In genomic region chr17:44065668-44066203, GRCh38 we compare ENCODE assay signal across 8 cellular contexts. TPM values are rescaled to one million over a fixed set of nuclear protein-coding genes. Genes with fewer than 3 reads are reported as not detected.
DNase-seq lines count a peak whose midpoint lies in the region; ATAC-seq, FAIRE-seq and TF ChIP-seq lines count a peak whose summit lies in the region.

No MANE protein-coding gene starts in this region.

- DNase-seq in BJ (ENCODE audit: low read depth) (no peak), MG63 (no peak), K562 (ENCODE audit: extremely low read depth in 1 of 4, low spot score in 3 of 4) (peak in 1 of 4 experiments; percentile 33), lower leg skin (ENCODE audit: low spot score in 2 of 2) (no peak), tibial artery (no peak)

- H3K27me3 ChIP-seq in BJ (ENCODE audit: control insufficient read depth, insufficient read depth, low read length) = no peaks in the 10 kb centered on the region
- H3K27me3 ChIP-seq in MG63 = no peaks in the 10 kb centered on the region
- no peaks in the 10 kb centered on the region for H3K27me3 ChIP-seq in K562 (ENCODE audit: control insufficient read depth in 2 of 2, insufficient read depth in 2 of 2, low read length in 2 of 2)
- no peaks in the 10 kb centered on the region for H3K27me3 ChIP-seq in tibial artery

- H3K4me3 ChIP-seq in BJ (ENCODE audit: low read depth, low read length) (peak overlapping the region; percentile 93), MG63 (peak overlapping the region; percentile 97), K562 (peak overlapping the region; percentile 94), lower leg skin (ENCODE audit: low read depth, poor library complexity, severe bottlenecking) (peak overlapping the region; percentile 77), tibial artery (peak overlapping the region; percentile 63 to 72)

- 0% methylated on average over 7 of the region's 9 CpGs for WGBS in K562 (ENCODE audit: insufficient coverage, low coverage, missing lambda C conversion rate)
- WGBS in lower leg skin, 2 donors = 1 to 4% methylated on average over 9 of the region's 9 CpGs

- in situ Hi-C loops in K562 (cut with MboI) = no loop called here

- no peaks in the 10 kb centered on the region for H3K9me3 ChIP-seq in MG63
- no peaks in the 10 kb centered on the region for H3K9me3 ChIP-seq in K562 (replicated peaks; ENCODE audit: control insufficient read depth, insufficient read depth, low read depth, low read length)
- no peaks in the 10 kb centered on the region for H3K9me3 ChIP-seq in tibial artery

- TF ChIP-seq POLR2A in K562 (conservative IDR thresholded peaks at IDR 0.05) = no peak
- no peak for TF ChIP-seq POLR2A in lower leg skin (IDR thresholded peaks at IDR 0.05)

- CTCF ChIA-PET in BJ (lab: Yijun Ruan, JAX) (interaction anchor here (0.8 to 1.5 kb wide), 4 partner anchors 9 to 59 kb away, joined by 3 to 4 read pairs (median 4); partner anchors contain the start of gene HDAC5), K562 (lab: Yijun Ruan, JAX; ENCODE audit: low intra/inter-chr PET ratio) (no interaction called here)

- ATAC-seq in K562 (no peak), HG03139 (IDR thresholded peaks at IDR 0.05; ENCODE audit: unreplicated experiment) (no peak), HG03135 (IDR thresholded peaks at IDR 0.05; ENCODE audit: unreplicated experiment) (no peak), GM18519 (IDR thresholded peaks at IDR 0.05; ENCODE audit: low FRiP score, unreplicated experiment) (no peak)

- H3K27ac ChIP-seq in K562 (ENCODE audit: extremely low read depth, low read depth, low read length) (peak overlapping the region; percentile 95), tibial artery (peak overlapping the region; percentile 88 to 93)

- H3K9ac ChIP-seq in K562 (ENCODE audit: insufficient read depth in 1 of 2, low read depth in 2 of 2, low read length in 2 of 2) = peak overlapping the region; percentile 93

- peaks cover 10% of the 10 kb centered on the region; the same call in 1 of the 2 replicates for H4K20me1 ChIP-seq in K562 (replicated peaks; ENCODE audit: control insufficient read depth, insufficient read depth, low read length)

- peaks cover 7% of the 10 kb centered on the region; the same call in 1 of the 2 replicates for H3K36me3 ChIP-seq in BJ (ENCODE audit: control insufficient read depth, insufficient read depth, low read length)
- H3K36me3 ChIP-seq in MG63 = peaks cover 42% of the 10 kb centered on the region
- peaks cover 35% of the 10 kb centered on the region for H3K36me3 ChIP-seq in K562 (ENCODE audit: control insufficient read depth, insufficient read depth, low read length)
- H3K36me3 ChIP-seq in tibial artery = peaks cover 12 to 25% (median 18%) of the 10 kb centered on the region in 3 donors

- POLR2A ChIA-PET in BJ (lab: Charles Lee) = interaction anchor here (0.6 to 0.9 kb wide), 2 partner anchors 40 to 122 kb away, joined by 3 read pairs; no protein-coding TSS in a partner anchor
- POLR2A ChIA-PET in K562 (lab: Yijun Ruan, JAX) = interaction anchor here (0.6 to 2.3 kb wide), 9 partner anchors 8 to 63 kb away, joined by 3 to 11 read pairs (median 3); partner anchors contain the start of gene HDAC5

- H3K9me1 ChIP-seq in K562 (ENCODE audit: control insufficient read depth, insufficient read depth, low read length) = no peaks in the 10 kb centered on the region

- TF ChIP-seq RAD21 in K562 (CRISPR knock-in tag; conservative IDR thresholded peaks at IDR 0.05 in 1 of 2, IDR thresholded peaks at IDR 0.05 in 1 of 2) = no peak

- intact Hi-C loops in K562 (cut with micrococcal nuclease) = no loop called here
- intact Hi-C loops in lower leg skin (cut with DNase I; ENCODE audit: low total_unique reads) = no loop called here
- intact Hi-C loops in tibial artery (cut with DNase I; ENCODE audit: low total_unique reads) = loop anchor here (5.0 kb wide), 1 partner anchor 53 kb away; the partner anchor contains the start of gene TMEM101

- FAIRE-seq in K562 (lab: Jason Lieb, UNC) = peak; percentile 42

- peaks cover 28 to 30% of the 10 kb centered on the region in 2 experiments; a peak in 4 of 5 replicates for H3K4me1 ChIP-seq in K562 (replicated peaks in 1 of 2; ENCODE audit: control insufficient read depth in 2 of 2, insufficient read depth in 2 of 2, low read length in 2 of 2)
- H3K4me1 ChIP-seq in tibial artery = peaks cover 0 to 37% (median 15%) of the 10 kb centered on the region in 4 donors

- TF ChIP-seq EP300 in K562 (IDR thresholded peaks at IDR 0.05; ENCODE audit: low read length) = no peak

- H3K4me2 ChIP-seq in K562 (ENCODE audit: insufficient read depth, low read length) = peak overlapping the region; percentile 99

- H3K79me2 ChIP-seq in K562 (ENCODE audit: control insufficient read depth, insufficient read depth, low read length) = peaks cover 59% of the 10 kb centered on the region

- peak overlapping the region; percentile 78 for H2AFZ ChIP-seq in K562 (ENCODE audit: low read depth, low read length)

- BruUV-seq in K562 (replicated peaks; lab: Mats Ljungman, UMichigan) = no TSS peak

- TF ChIP-seq CTCF in BJ (IDR thresholded peaks at IDR 0.05; ENCODE audit: insufficient read depth, low read depth, low read length) (no peak), K562 (IDR thresholded peaks at IDR 0.05 in 2 of 3, conservative IDR thresholded peaks at IDR 0.05 in 1 of 3; ENCODE audit: insufficient read depth in 2 of 3, low read depth in 1 of 3, low read length in 3 of 3) (no peak), lower leg skin (IDR thresholded peaks at IDR 0.05) (no peak), tibial artery (IDR thresholded peaks at IDR 0.05) (no peak)

RNA-seq across cellular contexts. Expression of gene LSM12, which starts 0.7 kb away (rescaled TPM):
- polyA plus RNA-seq in BJ (2011; rRNA removed) (36.3 and 51.7 TPM in 2 replicates), K562 (2011; rRNA removed) (66.3 and 82.2 TPM in 2 replicates), K562 (2014; fragmentation: Illumina TruSeq; extraction: Trizol) (98.5 and 124 TPM in 2 replicates), K562 (2014; fragmentation: Nextera tagmentation; extraction: Ambion mirVana) (100 to 1,000 TPM in 1 of 2 experiments, 10 to 100 TPM in 1; 89.3 to 258 TPM), K562 (2014; rRNA removed) (70.0 and 80.9 TPM in 2 replicates)
- 46.3 and 68.5 TPM in 2 replicates for polyA minus RNA-seq in BJ (2011; rRNA and poly(A)+ RNA removed)
- 107 and 128 TPM in 2 replicates for total RNA-seq in MG63 (2014; rRNA removed; shearing (Covaris generic); ENCODE audit: low replicate concordance)
- 48.1 and 49.0 TPM in 2 replicates for total RNA-seq in K562 (2011; cell fraction: chromatin; rRNA removed; ENCODE audit: low replicate concordance)
- 32.9 and 33.7 TPM in 2 replicates for total RNA-seq in K562 (2011; cell fraction: nucleolus; rRNA removed)
- total RNA-seq in K562 (2011; cell fraction: nucleoplasm; rRNA removed) = 64.8 and 108 TPM in 2 replicates
- total RNA-seq in K562 (2014; rRNA removed) (53.0 and 71.1 TPM in 2 replicates), K562 (2014; rRNA removed; fragmentation: Illumina TruSeq; extraction: Trizol) (78.4 and 82.8 TPM in 2 replicates), K562 (2015; rRNA removed; fragmentation: Illumina TruSeq; extraction: Trizol) (95.0 and 102 TPM in 2 replicates), K562 (2021) (104 and 108 TPM in 2 replicates), lower leg skin (10 to 100 TPM; 15.0 to 31.7 (median 19.0) TPM)
- 56.4 and 75.0 TPM in 2 replicates for polyA plus RNA-seq in K562 (2011; cell fraction: cytosol; rRNA removed)
- polyA plus RNA-seq in K562 (2011; cell fraction: nucleus; rRNA removed) = 32.9 and 38.2 TPM in 2 replicates
- 40.9 and 63.3 TPM in 2 replicates for polyA plus RNA-seq in K562 (2012)
- 133 and 173 TPM in 2 replicates for polyA minus RNA-seq in K562 (2011; rRNA and poly(A)+ RNA removed)
- 44.4 and 52.5 TPM in 2 replicates for polyA minus RNA-seq in K562 (2011; cell fraction: cytosol; rRNA and poly(A)+ RNA removed)
- polyA minus RNA-seq in K562 (2011; cell fraction: nucleus; rRNA and poly(A)+ RNA removed) = 11.3 and 24.1 TPM in 2 replicates

RNA-seq across cellular contexts. Expression of gene G6PC3, which starts 4.8 kb away (rescaled TPM):
- polyA plus RNA-seq in BJ (2011; rRNA removed) = 115 and 151 TPM in 2 replicates
- polyA minus RNA-seq in BJ (2011; rRNA and poly(A)+ RNA removed) = 75.4 and 110 TPM in 2 replicates
- total RNA-seq in MG63 (2014; rRNA removed; shearing (Covaris generic); ENCODE audit: low replicate concordance) = 9.4 and 22.8 TPM in 2 replicates
- 33.6 and 98.9 TPM in 2 replicates for total RNA-seq in K562 (2011; cell fraction: chromatin; rRNA removed; ENCODE audit: low replicate concordance)
- 135 and 137 TPM in 2 replicates for total RNA-seq in K562 (2011; cell fraction: nucleolus; rRNA removed)
- total RNA-seq in K562 (2011; cell fraction: nucleoplasm; rRNA removed) = 99.2 and 101 TPM in 2 replicates
- total RNA-seq in K562 (2014; rRNA removed) = 31.1 and 37.6 TPM in 2 replicates
- total RNA-seq in K562 (2014; rRNA removed; fragmentation: Illumina TruSeq; extraction: Trizol) = 11.4 and 11.6 TPM in 2 replicates
- 24.1 and 26.8 TPM in 2 replicates for total RNA-seq in K562 (2015; rRNA removed; fragmentation: Illumina TruSeq; extraction: Trizol)
- 41.9 and 47.4 TPM in 2 replicates for total RNA-seq in K562 (2021)
- 46.6 and 55.1 TPM in 2 replicates for polyA plus RNA-seq in K562 (2011; rRNA removed)
- polyA plus RNA-seq in K562 (2011; cell fraction: cytosol; rRNA removed) = 121 and 218 TPM in 2 replicates
- polyA plus RNA-seq in K562 (2011; cell fraction: nucleus; rRNA removed) = 51.8 and 71.7 TPM in 2 replicates
- polyA plus RNA-seq in K562 (2012) = 62.0 and 81.3 TPM in 2 replicates
- 49.5 and 60.5 TPM in 2 replicates for polyA plus RNA-seq in K562 (2014; fragmentation: Illumina TruSeq; extraction: Trizol)
- polyA plus RNA-seq in K562 (2014; fragmentation: Nextera tagmentation; extraction: Ambion mirVana) = 10 to 100 TPM; 10.4 to 14.8 TPM
- 56.3 and 57.8 TPM in 2 replicates for polyA plus RNA-seq in K562 (2014; rRNA removed)
- 31.6 and 48.8 TPM in 2 replicates for polyA minus RNA-seq in K562 (2011; rRNA and poly(A)+ RNA removed)
- 44.7 and 61.0 TPM in 2 replicates for polyA minus RNA-seq in K562 (2011; cell fraction: cytosol; rRNA and poly(A)+ RNA removed)
- 24.7 and 25.6 TPM in 2 replicates for polyA minus RNA-seq in K562 (2011; cell fraction: nucleus; rRNA and poly(A)+ RNA removed)
- total RNA-seq in lower leg skin = 10 to 100 TPM; 10.9 to 14.8 (median 12.1) TPM

RNA-seq across cellular contexts. Expression of gene TMEM101, which starts 51.0 kb away (rescaled TPM):
- polyA plus RNA-seq in BJ (2011; rRNA removed) (28.2 and 47.9 TPM in 2 replicates), K562 (2011; rRNA removed) (35.4 and 49.7 TPM in 2 replicates), K562 (2014; fragmentation: Illumina TruSeq; extraction: Trizol) (21.2 and 31.4 TPM in 2 replicates), K562 (2014; fragmentation: Nextera tagmentation; extraction: Ambion mirVana) (100 to 1,000 TPM in 1 of 2 experiments, 10 to 100 TPM in 1; 79.4 to 110 TPM), K562 (2014; rRNA removed) (50.9 and 55.7 TPM in 2 replicates)
- polyA minus RNA-seq in BJ (2011; rRNA and poly(A)+ RNA removed) = 24.7 and 35.0 TPM in 2 replicates
- 33.2 and 56.8 TPM in 2 replicates for total RNA-seq in MG63 (2014; rRNA removed; shearing (Covaris generic); ENCODE audit: low replicate concordance)
- 29.2 and 76.2 TPM in 2 replicates for total RNA-seq in K562 (2011; cell fraction: chromatin; rRNA removed; ENCODE audit: low replicate concordance)
- 97.2 and 110 TPM in 2 replicates for total RNA-seq in K562 (2011; cell fraction: nucleolus; rRNA removed)
- total RNA-seq in K562 (2011; cell fraction: nucleoplasm; rRNA removed) = 81.8 and 82.7 TPM in 2 replicates
- total RNA-seq in K562 (2014; rRNA removed) (42.8 and 45.1 TPM in 2 replicates), K562 (2014; rRNA removed; fragmentation: Illumina TruSeq; extraction: Trizol) (17.8 and 22.4 TPM in 2 replicates), K562 (2015; rRNA removed; fragmentation: Illumina TruSeq; extraction: Trizol) (27.2 and 30.8 TPM in 2 replicates), K562 (2021) (35.6 and 37.8 TPM in 2 replicates), lower leg skin (10 to 100 TPM; 28.4 to 48.0 (median 41.2) TPM)
- polyA plus RNA-seq in K562 (2011; cell fraction: cytosol; rRNA removed) = 81.1 and 94.4 TPM in 2 replicates
- 33.4 and 33.8 TPM in 2 replicates for polyA plus RNA-seq in K562 (2011; cell fraction: nucleus; rRNA removed)
- 39.5 and 56.3 TPM in 2 replicates for polyA plus RNA-seq in K562 (2012)
- 34.9 and 37.8 TPM in 2 replicates for polyA minus RNA-seq in K562 (2011; rRNA and poly(A)+ RNA removed)
- polyA minus RNA-seq in K562 (2011; cell fraction: cytosol; rRNA and poly(A)+ RNA removed) = 18.9 and 27.4 TPM in 2 replicates
- polyA minus RNA-seq in K562 (2011; cell fraction: nucleus; rRNA and poly(A)+ RNA removed) = 13.7 and 19.7 TPM in 2 replicates

RNA-seq across cellular contexts. Expression of gene HDAC5, which starts 57.7 kb away (rescaled TPM):
- 46.4 and 102 TPM in 2 replicates for polyA plus RNA-seq in BJ (2011; rRNA removed)
- 128 and 173 TPM in 2 replicates for polyA minus RNA-seq in BJ (2011; rRNA and poly(A)+ RNA removed)
- total RNA-seq in MG63 (2014; rRNA removed; shearing (Covaris generic); ENCODE audit: low replicate concordance) = 31.9 and 50.4 TPM in 2 replicates
- 27.5 and 79.4 TPM in 2 replicates for total RNA-seq in K562 (2011; cell fraction: chromatin; rRNA removed; ENCODE audit: low replicate concordance)
- total RNA-seq in K562 (2011; cell fraction: nucleolus; rRNA removed) = 54.3 and 56.9 TPM in 2 replicates
- total RNA-seq in K562 (2011; cell fraction: nucleoplasm; rRNA removed) = 39.6 and 46.3 TPM in 2 replicates
- total RNA-seq in K562 (2014; rRNA removed) = 26.2 and 29.6 TPM in 2 replicates
- 4.7 and 6.5 TPM in 2 replicates for total RNA-seq in K562 (2014; rRNA removed; fragmentation: Illumina TruSeq; extraction: Trizol)
- 8.0 and 8.7 TPM in 2 replicates for total RNA-seq in K562 (2015; rRNA removed; fragmentation: Illumina TruSeq; extraction: Trizol)
- total RNA-seq in K562 (2021) = 23.1 and 25.1 TPM in 2 replicates
- 24.0 and 36.0 TPM in 2 replicates for polyA plus RNA-seq in K562 (2011; rRNA removed)
- 31.1 and 42.9 TPM in 2 replicates for polyA plus RNA-seq in K562 (2011; cell fraction: cytosol; rRNA removed)
- polyA plus RNA-seq in K562 (2011; cell fraction: nucleus; rRNA removed) = 34.0 and 43.6 TPM in 2 replicates
- polyA plus RNA-seq in K562 (2012) = 18.3 and 32.1 TPM in 2 replicates
- polyA plus RNA-seq in K562 (2014; fragmentation: Illumina TruSeq; extraction: Trizol) = 16.4 and 20.5 TPM in 2 replicates
- under 1 TPM; 0.45 to 0.73 TPM for polyA plus RNA-seq in K562 (2014; fragmentation: Nextera tagmentation; extraction: Ambion mirVana)
- 18.6 and 20.2 TPM in 2 replicates for polyA plus RNA-seq in K562 (2014; rRNA removed)
- polyA minus RNA-seq in K562 (2011; rRNA and poly(A)+ RNA removed) = 17.7 and 29.2 TPM in 2 replicates
- polyA minus RNA-seq in K562 (2011; cell fraction: cytosol; rRNA and poly(A)+ RNA removed) = 26.6 and 29.1 TPM in 2 replicates
- polyA minus RNA-seq in K562 (2011; cell fraction: nucleus; rRNA and poly(A)+ RNA removed) = 16.2 and 17.5 TPM in 2 replicates
- 100 to 1,000 TPM; 179 to 208 (median 190) TPM for total RNA-seq in lower leg skin
